Comparison of ENCODE assay signal across 14 cellular contexts in the genomic region with DNA sequence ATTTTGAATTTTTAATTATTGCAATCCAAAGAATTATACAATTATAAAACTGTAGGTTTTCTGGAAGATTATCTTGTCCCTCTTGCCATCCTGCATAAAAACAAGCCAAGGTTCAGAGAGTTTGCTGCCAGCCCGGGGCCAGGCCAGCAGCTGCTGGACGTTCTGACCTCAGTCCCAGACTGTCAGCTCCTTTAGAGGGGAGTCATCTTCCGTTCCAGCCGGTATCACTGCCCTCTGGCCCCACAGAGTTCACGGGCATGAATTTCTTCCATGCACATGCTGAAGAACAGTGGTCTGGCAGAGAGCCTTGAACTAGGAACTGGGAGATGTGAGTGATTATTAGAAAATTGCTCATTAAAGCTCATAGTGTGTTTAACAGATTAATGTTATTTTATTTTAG.
"Had no signal": no experiment of that assay in that cellular context is flagged by ENCODE, and none has a peak within 500 bp of the region (broad histone marks: within the 10 kb centered on the region; RNA-seq: fewer than 3 reads in every experiment).

No MANE protein-coding gene starts in this region.

- H3K4me1 ChIP-seq: adrenal gland, lower lobe of right lung, sigmoid colon had no signal

- H3K27ac ChIP-seq: adrenal gland, gastrocnemius medialis, lower lobe of right lung, sigmoid colon had no signal

- H3K4me3 ChIP-seq: adrenal gland, gastrocnemius medialis, lower lobe of right lung, sigmoid colon had no signal

- ATAC-seq: gastrocnemius medialis; naive thymus-derived CD4-positive, alpha-beta T cell had no signal

- H3K36me3 ChIP-seq: adrenal gland, gastrocnemius medialis, lower lobe of right lung, sigmoid colon had no signal

- DNase-seq: activated CD4-positive, alpha-beta T cell treated with anti-CD3 and anti-CD28 coated beads, Interleukin-2, amount 10 ng/mL, durations not matched to agents 7 days and 5 days; activated CD4-positive, CD25-positive, alpha-beta regulatory T cell; activated naive CD4-positive, alpha-beta T cell treated with anti-CD3 and anti-CD28 coated beads, Interleukin-2, amount 50 U/mL, for 16 hours; effector CD4-positive, alpha-beta T cell; gastrocnemius medialis; kidney; lower lobe of right lung; midbrain; naive thymus-derived CD4-positive, alpha-beta T cell; sigmoid colon; stimulated activated CD4-positive, alpha-beta T cell treated with anti-CD3 and anti-CD28 coated beads, Interleukin-4, amount 100 ng/mL, for 1 hour; stimulated activated CD8-positive, alpha-beta memory T cell treated with anti-CD3 and anti-CD28 coated beads, Interleukin-4, amount 100 ng/mL, for 48 hours; T-helper 2 cell had no signal

- H3K27me3 ChIP-seq: adrenal gland, gastrocnemius medialis, sigmoid colon had no signal

- H3K9me3 ChIP-seq: adrenal gland, gastrocnemius medialis, lower lobe of right lung, sigmoid colon had no signal
